ENCODE assay signal across 13 cellular contexts in the genomic region with DNA sequence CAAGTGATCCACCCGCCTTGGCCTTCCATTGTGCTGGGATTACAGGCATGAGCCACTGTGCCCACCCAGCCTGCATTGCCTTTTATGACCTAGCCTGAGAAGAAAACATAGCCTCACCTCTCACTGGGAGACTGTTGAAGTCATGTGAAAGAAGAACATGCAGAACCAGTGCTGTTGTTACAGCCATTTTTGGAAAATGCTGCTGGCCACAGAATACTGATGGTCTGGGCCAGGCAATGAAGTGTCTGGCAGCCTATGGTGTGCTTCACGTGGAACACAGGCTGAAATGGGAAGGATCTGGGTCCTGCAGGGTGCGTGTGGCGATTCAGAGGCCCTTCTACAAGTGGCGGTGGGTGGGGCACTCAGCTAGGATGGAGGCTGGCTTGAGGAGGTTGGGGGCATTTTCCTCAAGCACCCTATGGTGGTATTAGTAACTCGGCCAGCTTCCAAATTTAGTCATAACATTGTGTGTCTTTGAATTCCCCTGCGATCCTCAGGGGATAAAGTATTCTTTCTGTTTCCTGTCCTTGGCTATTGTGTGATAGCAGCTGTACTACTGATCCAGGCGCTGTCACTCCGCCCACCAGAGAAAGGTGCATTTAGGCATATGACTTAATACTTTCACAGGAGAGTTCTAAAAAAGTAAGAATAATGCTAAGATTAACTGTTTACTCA. TPM values are rescaled to one million over a fixed set of nuclear protein-coding genes. Genes with fewer than 3 reads are reported as not detected.
DNase-seq lines count a peak whose midpoint lies in the region; ATAC-seq lines count a peak whose summit lies in the region.
"Had no signal": no experiment of that assay in that cellular context is flagged by ENCODE, and none has a peak within 500 bp of the region (broad histone marks: within the 10 kb centered on the region; RNA-seq: fewer than 3 reads in every experiment).

No MANE protein-coding gene starts in this region.

- DNase-seq in activated naive CD8-positive, alpha-beta T cell treated with anti-CD3 and anti-CD28 coated beads, Interleukin-2, amount 50 U/mL, for 24 hours: no peak
- no peak for DNase-seq in activated naive CD8-positive, alpha-beta T cell treated with anti-CD3 and anti-CD28 coated beads for 36 hours
- DNase-seq in astrocyte of the hippocampus (ENCODE audit: low read depth, low spot score) (peak; percentile 7), SK-N-DZ (ENCODE audit: low spot score) (no peak), SIG-M5 (lab: John Stamatoyannopoulos, UW) (no peak)
- no peak for DNase-seq in activated T-helper 1 cell treated with anti-CD3 and anti-CD28 coated beads, Interleukin-12 subunit alpha, Interleukin-12 subunit beta, Interleukin-2, Interleukin-4 antibody, amounts not matched to agents 30 ng/mL and 10 ng/mL and 1 ng/mL, durations not matched to agents 14 hours and 24 hours and 36 hours (ENCODE audit: low spot score)
- DNase-seq: activated CD8-positive, alpha-beta memory T cell treated with anti-CD3 and anti-CD28 coated beads, Interleukin-2, amount 50 U/mL, for 4 hours; GOT3; NCI-H524 had no signal

- peaks cover 4% of the 10 kb centered on the region for H3K4me1 Mint-ChIP-seq in activated naive CD8-positive, alpha-beta T cell treated with anti-CD3 and anti-CD28 coated beads, Interleukin-2, amount 50 U/mL, for 24 hours
- H3K4me1 Mint-ChIP-seq in activated naive CD8-positive, alpha-beta T cell treated with anti-CD3 and anti-CD28 coated beads for 36 hours: no peaks in the 10 kb centered on the region
- H3K4me1 Mint-ChIP-seq in stimulated activated memory B cell treated with anti-CD40 and anti-IgM and Interleukin-4, amounts not matched to agents 10 μg/mL and 1 μg/mL and 100 μg/mL, for 72 hours: peaks cover 18% of the 10 kb centered on the region
- no peaks in the 10 kb centered on the region for H3K4me1 Mint-ChIP-seq in activated T-helper 1 cell treated with anti-CD3 and anti-CD28 coated beads, Interleukin-12 subunit alpha, Interleukin-12 subunit beta, Interleukin-2, Interleukin-4 antibody, amounts not matched to agents 30 ng/mL and 10 ng/mL and 1 ng/mL, durations not matched to agents 14 hours and 24 hours and 36 hours (ENCODE audit: low read depth)

- peak overlapping the region; percentile 49 for H3K27ac Mint-ChIP-seq in activated naive CD8-positive, alpha-beta T cell treated with anti-CD3 and anti-CD28 coated beads, Interleukin-2, amount 50 U/mL, for 24 hours
- no peak overlapping the region for H3K27ac Mint-ChIP-seq in activated naive CD8-positive, alpha-beta T cell treated with anti-CD3 and anti-CD28 coated beads for 36 hours
- H3K27ac Mint-ChIP-seq in stimulated activated memory B cell treated with anti-CD40 and anti-IgM and Interleukin-4, amounts not matched to agents 10 μg/mL and 1 μg/mL and 100 μg/mL, for 72 hours: peak overlapping the region; percentile 62
- H3K27ac Mint-ChIP-seq in activated T-helper 1 cell treated with anti-CD3 and anti-CD28 coated beads, Interleukin-12 subunit alpha, Interleukin-12 subunit beta, Interleukin-2, Interleukin-4 antibody, amounts not matched to agents 30 ng/mL and 10 ng/mL and 1 ng/mL, durations not matched to agents 14 hours and 24 hours and 36 hours: no peak overlapping the region

- no peak overlapping the region for H3K4me3 Mint-ChIP-seq in activated naive CD8-positive, alpha-beta T cell treated with anti-CD3 and anti-CD28 coated beads, Interleukin-2, amount 50 U/mL, for 24 hours
- no peak overlapping the region for H3K4me3 Mint-ChIP-seq in activated naive CD8-positive, alpha-beta T cell treated with anti-CD3 and anti-CD28 coated beads for 36 hours
- peak overlapping the region; percentile 14 for H3K4me3 Mint-ChIP-seq in stimulated activated memory B cell treated with anti-CD40 and anti-IgM and Interleukin-4, amounts not matched to agents 10 μg/mL and 1 μg/mL and 100 μg/mL, for 72 hours
- H3K4me3 Mint-ChIP-seq in activated T-helper 1 cell treated with anti-CD3 and anti-CD28 coated beads, Interleukin-12 subunit alpha, Interleukin-12 subunit beta, Interleukin-2, Interleukin-4 antibody, amounts not matched to agents 30 ng/mL and 10 ng/mL and 1 ng/mL, durations not matched to agents 14 hours and 24 hours and 36 hours: no peak overlapping the region
- H3K4me3 Mint-ChIP-seq: neural crest cell had no signal

- intact Hi-C loops in activated T-helper 1 cell treated with anti-CD3 and anti-CD28 coated beads, Interleukin-12 subunit alpha, Interleukin-12 subunit beta, Interleukin-2, Interleukin-4 antibody, amounts not matched to agents 30 ng/mL and 10 ng/mL and 1 ng/mL, durations not matched to agents 14 hours and 24 hours and 36 hours (cut with micrococcal nuclease): no loop called here

- H3K9me3 Mint-ChIP-seq in activated naive CD8-positive, alpha-beta T cell treated with anti-CD3 and anti-CD28 coated beads, Interleukin-2, amount 50 U/mL, for 24 hours: no peaks in the 10 kb centered on the region
- no peaks in the 10 kb centered on the region for H3K9me3 Mint-ChIP-seq in activated naive CD8-positive, alpha-beta T cell treated with anti-CD3 and anti-CD28 coated beads for 36 hours
- no peaks in the 10 kb centered on the region for H3K9me3 Mint-ChIP-seq in stimulated activated memory B cell treated with anti-CD40 and anti-IgM and Interleukin-4, amounts not matched to agents 10 μg/mL and 1 μg/mL and 100 μg/mL, for 72 hours
- H3K9me3 Mint-ChIP-seq in activated T-helper 1 cell treated with anti-CD3 and anti-CD28 coated beads, Interleukin-12 subunit alpha, Interleukin-12 subunit beta, Interleukin-2, Interleukin-4 antibody, amounts not matched to agents 30 ng/mL and 10 ng/mL and 1 ng/mL, durations not matched to agents 14 hours and 24 hours and 36 hours: no peaks in the 10 kb centered on the region
- H3K9me3 Mint-ChIP-seq: neural crest cell had no signal

- peak; percentile 28 for ATAC-seq in activated naive CD8-positive, alpha-beta T cell treated with anti-CD3 and anti-CD28 coated beads, Interleukin-2, amount 50 U/mL, for 24 hours
- ATAC-seq in HG02938 (IDR thresholded peaks at IDR 0.05; ENCODE audit: unreplicated experiment): peak; percentile 64
- ATAC-seq in stimulated activated memory B cell treated with anti-CD40 and anti-IgM and Interleukin-4, amounts not matched to agents 10 μg/mL and 1 μg/mL and 100 μg/mL, for 72 hours: peak; percentile 80
- ATAC-seq: HepG2 had no signal

- no peaks in the 10 kb centered on the region for H3K36me3 Mint-ChIP-seq in activated naive CD8-positive, alpha-beta T cell treated with anti-CD3 and anti-CD28 coated beads, Interleukin-2, amount 50 U/mL, for 24 hours (ENCODE audit: low read depth)
- H3K36me3 Mint-ChIP-seq in activated naive CD8-positive, alpha-beta T cell treated with anti-CD3 and anti-CD28 coated beads for 36 hours: no peaks in the 10 kb centered on the region
- H3K36me3 Mint-ChIP-seq in stimulated activated memory B cell treated with anti-CD40 and anti-IgM and Interleukin-4, amounts not matched to agents 10 μg/mL and 1 μg/mL and 100 μg/mL, for 72 hours: no peaks in the 10 kb centered on the region
- H3K36me3 Mint-ChIP-seq in activated T-helper 1 cell treated with anti-CD3 and anti-CD28 coated beads, Interleukin-12 subunit alpha, Interleukin-12 subunit beta, Interleukin-2, Interleukin-4 antibody, amounts not matched to agents 30 ng/mL and 10 ng/mL and 1 ng/mL, durations not matched to agents 14 hours and 24 hours and 36 hours (ENCODE audit: low read depth): no peaks in the 10 kb centered on the region

- H3K27me3 Mint-ChIP-seq in activated naive CD8-positive, alpha-beta T cell treated with anti-CD3 and anti-CD28 coated beads, Interleukin-2, amount 50 U/mL, for 24 hours: no peaks in the 10 kb centered on the region
- no peaks in the 10 kb centered on the region for H3K27me3 Mint-ChIP-seq in activated naive CD8-positive, alpha-beta T cell treated with anti-CD3 and anti-CD28 coated beads for 36 hours
- H3K27me3 Mint-ChIP-seq in stimulated activated memory B cell treated with anti-CD40 and anti-IgM and Interleukin-4, amounts not matched to agents 10 μg/mL and 1 μg/mL and 100 μg/mL, for 72 hours: no peaks in the 10 kb centered on the region
- peaks cover 3% of the 10 kb centered on the region for H3K27me3 Mint-ChIP-seq in activated T-helper 1 cell treated with anti-CD3 and anti-CD28 coated beads, Interleukin-12 subunit alpha, Interleukin-12 subunit beta, Interleukin-2, Interleukin-4 antibody, amounts not matched to agents 30 ng/mL and 10 ng/mL and 1 ng/mL, durations not matched to agents 14 hours and 24 hours and 36 hours (ENCODE audit: insufficient read depth)

RNA-seq across cellular contexts. Expression of gene RAD52, which starts 9.1 kb away (rescaled TPM):
- 10 to 100 TPM; 11.2 to 11.4 TPM for total RNA-seq in activated naive CD8-positive, alpha-beta T cell treated with anti-CD3 and anti-CD28 coated beads for 36 hours
- 15.4 and 17.4 TPM in 2 replicates for total RNA-seq in activated T-helper 1 cell treated with anti-CD3 and anti-CD28 coated beads, Interleukin-12 subunit alpha, Interleukin-12 subunit beta, Interleukin-2, Interleukin-4 antibody, amounts not matched to agents 30 ng/mL and 10 ng/mL and 1 ng/mL, durations not matched to agents 14 hours and 24 hours and 36 hours
- 18.9 and 24.8 TPM in 2 replicates for polyA plus RNA-seq in SK-N-DZ (2014; cell fraction: cytosol; rRNA removed)
- 81.6 and 104 TPM in 2 replicates for polyA plus RNA-seq in SK-N-DZ (2014; cell fraction: nucleus; rRNA removed)

RNA-seq across cellular contexts. Expression of gene ERC1, which starts 32.4 kb away (rescaled TPM):
- 10 to 100 TPM; 24.0 to 25.5 TPM for total RNA-seq in activated naive CD8-positive, alpha-beta T cell treated with anti-CD3 and anti-CD28 coated beads for 36 hours
- total RNA-seq in activated T-helper 1 cell treated with anti-CD3 and anti-CD28 coated beads, Interleukin-12 subunit alpha, Interleukin-12 subunit beta, Interleukin-2, Interleukin-4 antibody, amounts not matched to agents 30 ng/mL and 10 ng/mL and 1 ng/mL, durations not matched to agents 14 hours and 24 hours and 36 hours: 33.6 and 34.3 TPM in 2 replicates
- polyA plus RNA-seq in SK-N-DZ (2014; cell fraction: cytosol; rRNA removed): 5.4 and 7.0 TPM in 2 replicates
- 3.3 and 4.3 TPM in 2 replicates for polyA plus RNA-seq in SK-N-DZ (2014; cell fraction: nucleus; rRNA removed)

Comparison
In these comparisons a context has a peak if more than half of its experiments do, and no peak if none do; other contexts are left out.
1. H3K27ac Mint-ChIP-seq: peak in activated naive CD8-positive, alpha-beta T cell treated with anti-CD3 and anti-CD28 coated beads, Interleukin-2, amount 50 U/mL, for 24 hours (single experiment) and stimulated activated memory B cell treated with anti-CD40 and anti-IgM and Interleukin-4, amounts not matched to agents 10 μg/mL and 1 μg/mL and 100 μg/mL, for 72 hours (single experiment); none in activated naive CD8-positive, alpha-beta T cell treated with anti-CD3 and anti-CD28 coated beads for 36 hours (single experiment) and activated T-helper 1 cell treated with anti-CD3 and anti-CD28 coated beads, Interleukin-12 subunit alpha, Interleukin-12 subunit beta, Interleukin-2, Interleukin-4 antibody, amounts not matched to agents 30 ng/mL and 10 ng/mL and 1 ng/mL, durations not matched to agents 14 hours and 24 hours and 36 hours (single experiment).
2. ATAC-seq: peak in every context shown above with its lines; median percentile 80 in stimulated activated memory B cell treated with anti-CD40 and anti-IgM and Interleukin-4, amounts not matched to agents 10 μg/mL and 1 μg/mL and 100 μg/mL, for 72 hours; 64 in HG02938; 28 in activated naive CD8-positive, alpha-beta T cell treated with anti-CD3 and anti-CD28 coated beads, Interleukin-2, amount 50 U/mL, for 24 hours.